19 cellular contexts compared by ENCODE assay signal in the genomic region with DNA sequence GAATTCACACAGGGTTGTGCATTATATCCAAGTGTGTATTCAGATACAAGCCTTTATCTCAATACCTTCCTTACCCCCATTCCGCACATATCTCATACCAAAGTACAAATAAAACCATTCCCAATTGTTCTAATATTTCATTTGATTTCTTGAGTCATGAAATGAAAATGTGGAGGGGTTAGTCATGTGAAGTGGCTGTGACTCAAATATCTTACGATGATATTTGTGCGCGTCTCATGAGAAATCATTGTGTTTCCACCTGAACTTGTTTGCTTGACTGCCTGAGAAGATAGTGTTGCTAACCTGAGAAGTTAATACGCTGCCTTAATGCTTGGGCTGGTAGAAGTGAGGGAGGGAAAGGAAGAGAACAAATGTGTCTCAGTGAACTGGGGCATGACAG. TPM values are rescaled to one million over a fixed set of nuclear protein-coding genes. Genes with fewer than 3 reads are reported as not detected.
DNase-seq lines count a peak whose midpoint lies in the region; ATAC-seq, FAIRE-seq and TF ChIP-seq lines count a peak whose summit lies in the region.
"Had no signal": no experiment of that assay in that cellular context is flagged by ENCODE, and none has a peak within 500 bp of the region (broad histone marks: within the 10 kb centered on the region; RNA-seq: fewer than 3 reads in every experiment).

No MANE protein-coding gene starts in this region.

- H3K4me3 ChIP-seq in mammary epithelial cell (replicated peaks in 1 of 3; ENCODE audit: insufficient read depth in 1 of 3, low read depth in 2 of 3, low read length in 3 of 3) = peak overlapping the region; percentile 24 to 38 (median 33)
- no peak overlapping the region for H3K4me3 ChIP-seq in left lung
- no peak overlapping the region for H3K4me3 ChIP-seq in HepG2 (replicated peaks in 1 of 3; ENCODE audit: insufficient read depth in 1 of 3, low read depth in 2 of 3, low read length in 3 of 3)
- H3K4me3 ChIP-seq: thoracic aorta had no signal

- H3K27me3 ChIP-seq in mammary epithelial cell (ENCODE audit: insufficient read depth, low read length) (no peaks in the 10 kb centered on the region), left lung (no peaks in the 10 kb centered on the region), HepG2 (ENCODE audit: control insufficient read depth in 1 of 2, insufficient read depth in 2 of 2, low read length in 2 of 2) (peaks cover 2 to 14% of the 10 kb centered on the region in 2 experiments; a peak in 3 of 5 replicates)

- peak; percentile 18 for DNase-seq in A172 (ENCODE audit: low spot score)
- DNase-seq in HT1080 (ENCODE audit: low read depth) = peak; percentile 67
- peak; percentile 87 for DNase-seq in mammary epithelial cell
- no peak for DNase-seq in left lung
- no peak for DNase-seq in cerebellar cortex (ENCODE audit: low spot score)
- DNase-seq in NCI-H524 (lab: John Stamatoyannopoulos, UW) = no peak
- no peak for DNase-seq in GM13977 (ENCODE audit: low spot score)
- DNase-seq in HepG2 (ENCODE audit: low spot score) = no peak
- DNase-seq: activated CD4-positive, alpha-beta T cell treated with anti-CD3 and anti-CD28 coated beads for 4 hours; CD4-positive, alpha-beta T cell; DMS53; effector CD4-positive, alpha-beta T cell; left cardiac atrium; NCI-H187; NCI-H524 treated with DMSO at 0.1 percent for 48 hours; nucleus accumbens had no signal

- ATAC-seq in left lung = peak; percentile 52
- ATAC-seq in HepG2 = no peak
- ATAC-seq: left cardiac atrium had no signal

- in situ Hi-C loops in mammary epithelial cell (cut with MboI; ENCODE audit: low sequenced_read_pairs in 2 of 2) (loop anchor here in 1 of 2 donors (10.0 kb wide), 1 partner anchor 411 kb away; no protein-coding TSS in a partner anchor), GM13977 (cut with MboI; ENCODE audit: low pct_unique_long_range_greater_than_20kb, low sequenced_read_pairs, unreplicated experiment) (loop anchor here (25.0 kb wide), 1 partner anchor 178 kb away; no protein-coding TSS in a partner anchor), HepG2 (cut with HindIII; ENCODE audit: extremely low pct_ligation_motif_present, low pct_unique_long_range_greater_than_20kb) (loop anchor here (5.0 kb wide), 2 partner anchors 33 to 93 kb away; partner anchors contain the start of gene ZYX)

- TF ChIP-seq RAD21 in HepG2 (CRISPR knock-in tag; IDR thresholded peaks at IDR 0.05) = no peak

- POLR2A ChIA-PET in HepG2 (lab: Yijun Ruan, JAX) = interaction anchor here (1.0 kb wide), 1 partner anchor 20 kb away, joined by 6 read pairs; no protein-coding TSS in a partner anchor

- H3K36me3 ChIP-seq in mammary epithelial cell (ENCODE audit: insufficient read depth, low read length) (no peaks in the 10 kb centered on the region), left lung (no peaks in the 10 kb centered on the region), HepG2 (replicated peaks in 1 of 2; ENCODE audit: control insufficient read depth in 1 of 2, insufficient read depth in 2 of 2, low read length in 2 of 2) (no peaks in the 10 kb centered on the region)
- H3K36me3 ChIP-seq: thoracic aorta had no signal

- H3K9ac ChIP-seq in mammary epithelial cell (ENCODE audit: insufficient read depth, low read length) (peak overlapping the region; percentile 73), HepG2 (ENCODE audit: insufficient read depth, low read depth, low read length) (no peak overlapping the region)

- intact Hi-C loops in mammary epithelial cell (cut with micrococcal nuclease) (loop anchor here (1.0 to 5.0 kb wide), 5 partner anchors 35 to 407 kb away; no protein-coding TSS in a partner anchor), left lung (cut with DNase I) (loop anchor here in 1 of 2 donors (5.0 kb wide), 1 partner anchor 178 kb away; no protein-coding TSS in a partner anchor), HepG2 (cut with micrococcal nuclease; ENCODE audit: unreplicated experiment) (loop anchor here (1.0 to 2.0 kb wide), 3 partner anchors 35 to 175 kb away; no protein-coding TSS in a partner anchor)

- no peak for TF ChIP-seq EP300 in HepG2 (IDR thresholded peaks at IDR 0.05; ENCODE audit: low read depth in 2 of 2, low read length in 2 of 2)
- TF ChIP-seq EP300 in HepG2 (CRISPR knock-in tag; IDR thresholded peaks at IDR 0.05; ENCODE audit: borderline replicate concordance) = no peak

- H2AFZ ChIP-seq in mammary epithelial cell (ENCODE audit: low read depth, low read length) (peak overlapping the region; percentile 65), HepG2 (ENCODE audit: low read length) (no peak overlapping the region)

- no peaks in the 10 kb centered on the region for H3K9me3 ChIP-seq in mammary epithelial cell (replicated peaks; ENCODE audit: insufficient read depth, low read length)
- peaks cover 0 to 2% of the 10 kb centered on the region in 2 donors for H3K9me3 ChIP-seq in left lung
- H3K9me3 ChIP-seq in HepG2 (ENCODE audit: low read length) = no peaks in the 10 kb centered on the region
- H3K9me3 ChIP-seq: thoracic aorta had no signal

- H4K20me1 ChIP-seq in mammary epithelial cell (ENCODE audit: insufficient read depth, low read length) = no peaks in the 10 kb centered on the region
- no peaks in the 10 kb centered on the region for H4K20me1 ChIP-seq in HepG2 (ENCODE audit: insufficient read depth, low read length)

- dilution Hi-C loops in mammary epithelial cell (cut with HindIII; ENCODE audit: low sequenced_read_pairs) = no loop called here

- no peak for FAIRE-seq in HepG2 (lab: Jason Lieb, UNC)

- TF ChIP-seq POLR2A in HepG2 (IDR thresholded peaks at IDR 0.05; ENCODE audit: insufficient read depth in 1 of 2, low read depth in 2 of 2, low read length in 2 of 2) = no peak

- H3K4me1 ChIP-seq in mammary epithelial cell (ENCODE audit: insufficient read depth, low read length) (peaks cover 33% of the 10 kb centered on the region), left lung (peaks cover 0 to 48% of the 10 kb centered on the region in 2 donors), HepG2 (ENCODE audit: insufficient read depth, low read length) (peaks cover 10% of the 10 kb centered on the region)

- BruUV-seq in mammary epithelial cell (replicated peaks; lab: Mats Ljungman, UMichigan) (no TSS peak), HepG2 (replicated peaks; lab: Mats Ljungman, UMichigan) (no TSS peak)

- H3K79me2 ChIP-seq in mammary epithelial cell (ENCODE audit: insufficient read depth, low read length) (no peaks in the 10 kb centered on the region), HepG2 (ENCODE audit: insufficient read depth, low read length) (no peaks in the 10 kb centered on the region)

- 8% methylated on average over 5 of the region's 5 CpGs for WGBS in mammary epithelial cell (ENCODE audit: low coverage, missing lambda C conversion rate)
- WGBS in HepG2 (ENCODE audit: low lambda C conversion rate) = 66% methylated on average over 5 of the region's 5 CpGs

- H3K27ac ChIP-seq in mammary epithelial cell (ENCODE audit: insufficient read depth, low read depth, low read length) (peak overlapping the region; percentile 89), left lung (peak overlapping the region in 1 of 2 donors; percentile 10), HepG2 (ENCODE audit: extremely low read length, insufficient read depth, low read length) (no peak overlapping the region)
- H3K27ac ChIP-seq: thoracic aorta had no signal

- peak overlapping the region; percentile 88 for H3K4me2 ChIP-seq in mammary epithelial cell (ENCODE audit: insufficient read depth, low read depth, low read length)
- no peak overlapping the region for H3K4me2 ChIP-seq in HepG2 (ENCODE audit: low read depth, low read length)

- CTCF ChIA-PET in mammary epithelial cell (lab: Charles Lee; ENCODE audit: low non-redundant PET) = interaction anchor here (0.7 kb wide), 1 partner anchor 20 kb away, joined by 5 read pairs; no protein-coding TSS in a partner anchor
- CTCF ChIA-PET in HepG2 (lab: Yijun Ruan, JAX; ENCODE audit: low intra/inter-chr PET ratio, low total read pairs) = interaction anchor here (1.4 to 2.6 kb wide), 2 partner anchors 36 to 176 kb away, joined by 7 to 24 read pairs; partner anchors contain the start of gene ZYX

- no peak for TF ChIP-seq CTCF in mammary epithelial cell (conservative IDR thresholded peaks at IDR 0.05 in 1 of 2, IDR thresholded peaks at IDR 0.05 in 1 of 2; ENCODE audit: extremely low read depth in 1 of 2, insufficient read depth in 1 of 2, low read depth in 1 of 2, low read length in 2 of 2)
- no peak for TF ChIP-seq CTCF in left lung (IDR thresholded peaks at IDR 0.05)
- no peak for TF ChIP-seq CTCF in GM13977 (IDR thresholded peaks at IDR 0.05; ENCODE audit: extremely low read depth, insufficient read depth, missing control alignments)
- no peak for TF ChIP-seq CTCF in HepG2 (CRISPR knock-in tag; IDR thresholded peaks at IDR 0.05)

RNA-seq across cellular contexts. Expression of gene EPHA1, which starts 7.0 kb away (rescaled TPM):
- total RNA-seq in A172 (2014; rRNA removed; shearing (Covaris generic)) = 0.03 TPM in 1 of 2 replicates, not detected in the other
- total RNA-seq in HT1080 (2014; rRNA removed; shearing (Covaris generic)) = 0.31 TPM in 1 of 2 replicates, not detected in the other
- 0.09 TPM in 1 of 2 replicates, not detected in the other for polyA plus RNA-seq in HT1080 (2015; cell fraction: cytosol; rRNA removed)
- 0.07 and 0.11 TPM in 2 replicates for polyA plus RNA-seq in HT1080 (2015; cell fraction: nucleus; rRNA removed)
- total RNA-seq in mammary epithelial cell (10 to 100 TPM; 15.2 to 27.3 TPM), left lung (10 to 100 TPM; 11.6 to 16.1 TPM), HepG2 (2016; rRNA removed; fragmentation: Illumina TruSeq; extraction: Trizol) (7.7 and 17.1 TPM in 2 replicates)
- polyA plus RNA-seq in mammary epithelial cell (21.3 TPM), HepG2 (2011; rRNA removed) (4.6 and 8.1 TPM in 2 replicates)
- polyA minus RNA-seq in mammary epithelial cell = 40.6 TPM
- total RNA-seq in HepG2 (2016; cell fraction: cytosol; rRNA removed; fragmentation: Illumina TruSeq; extraction: Trizol; ENCODE audit: low read depth) = 2.7 and 3.2 TPM in 2 replicates
- 7.0 and 14.9 TPM in 2 replicates for total RNA-seq in HepG2 (2016; cell fraction: insoluble cytoplasmic fraction; rRNA removed; fragmentation: Illumina TruSeq; extraction: Trizol)
- 5.7 and 6.3 TPM in 2 replicates for total RNA-seq in HepG2 (2016; cell fraction: membrane; rRNA removed; fragmentation: Illumina TruSeq; extraction: Trizol)
- 14.0 and 17.5 TPM in 2 replicates for total RNA-seq in HepG2 (2016; cell fraction: nucleus; rRNA removed; fragmentation: Illumina TruSeq; extraction: Trizol)
- 4.3 and 5.5 TPM in 2 replicates for polyA plus RNA-seq in HepG2 (2011; cell fraction: cytosol; rRNA removed)
- polyA plus RNA-seq in HepG2 (2011; cell fraction: nucleus; rRNA removed) = 9.8 and 14.1 TPM in 2 replicates
- polyA plus RNA-seq in HepG2 (2012) = 4.8 and 5.8 TPM in 2 replicates
- polyA plus RNA-seq in HepG2 (2016; cell fraction: cytosol; fragmentation: Illumina TruSeq; extraction: Trizol; ENCODE audit: low read depth) = 1.9 and 2.5 TPM in 2 replicates
- 4.8 and 8.3 TPM in 2 replicates for polyA plus RNA-seq in HepG2 (2016; cell fraction: insoluble cytoplasmic fraction; fragmentation: Illumina TruSeq; extraction: Trizol; ENCODE audit: low read depth)
- polyA plus RNA-seq in HepG2 (2016; cell fraction: membrane; fragmentation: Illumina TruSeq; extraction: Trizol; ENCODE audit: low read depth) = 2.9 and 3.6 TPM in 2 replicates
- 17.9 and 25.7 TPM in 2 replicates for polyA plus RNA-seq in HepG2 (2016; cell fraction: nucleus; fragmentation: Illumina TruSeq; extraction: Trizol; ENCODE audit: insufficient read depth, low read depth)
- polyA minus RNA-seq in HepG2 (2011; rRNA and poly(A)+ RNA removed; ENCODE audit: low replicate concordance) = 0.07 and 13.9 TPM in 2 replicates
- polyA minus RNA-seq in HepG2 (2011; cell fraction: cytosol; rRNA and poly(A)+ RNA removed) = 4.2 and 4.4 TPM in 2 replicates
- polyA minus RNA-seq in HepG2 (2011; cell fraction: nucleus; rRNA and poly(A)+ RNA removed) = 8.0 and 8.8 TPM in 2 replicates

RNA-seq across cellular contexts. Expression of gene TAS2R60, which starts 27.6 kb away (rescaled TPM):
- total RNA-seq in A172 (2014; rRNA removed; shearing (Covaris generic)) = not detected in 2 replicates
- total RNA-seq in HT1080 (2014; rRNA removed; shearing (Covaris generic)) = not detected in 2 replicates
- polyA plus RNA-seq in HT1080 (2015; cell fraction: cytosol; rRNA removed) = not detected in 2 replicates
- polyA plus RNA-seq in HT1080 (2015; cell fraction: nucleus; rRNA removed) = not detected in 2 replicates
- under 1 TPM in 1 of 2 donors, not detected in 1; 0.17 TPM for total RNA-seq in mammary epithelial cell
- not detected for polyA plus RNA-seq in mammary epithelial cell
- not detected for polyA minus RNA-seq in mammary epithelial cell
- not detected for total RNA-seq in left lung
- not detected in 2 replicates for total RNA-seq in HepG2 (2016; rRNA removed; fragmentation: Illumina TruSeq; extraction: Trizol)
- not detected in 2 replicates for total RNA-seq in HepG2 (2016; cell fraction: cytosol; rRNA removed; fragmentation: Illumina TruSeq; extraction: Trizol; ENCODE audit: low read depth)
- total RNA-seq in HepG2 (2016; cell fraction: insoluble cytoplasmic fraction; rRNA removed; fragmentation: Illumina TruSeq; extraction: Trizol) = not detected in 2 replicates
- not detected in 2 replicates for total RNA-seq in HepG2 (2016; cell fraction: membrane; rRNA removed; fragmentation: Illumina TruSeq; extraction: Trizol)
- total RNA-seq in HepG2 (2016; cell fraction: nucleus; rRNA removed; fragmentation: Illumina TruSeq; extraction: Trizol) = not detected in 2 replicates
- not detected in 2 replicates for polyA plus RNA-seq in HepG2 (2011; rRNA removed)
- polyA plus RNA-seq in HepG2 (2011; cell fraction: cytosol; rRNA removed) = not detected in 2 replicates
- not detected in 2 replicates for polyA plus RNA-seq in HepG2 (2011; cell fraction: nucleus; rRNA removed)
- not detected in 2 replicates for polyA plus RNA-seq in HepG2 (2012)
- not detected in 2 replicates for polyA plus RNA-seq in HepG2 (2016; cell fraction: cytosol; fragmentation: Illumina TruSeq; extraction: Trizol; ENCODE audit: low read depth)
- not detected in 2 replicates for polyA plus RNA-seq in HepG2 (2016; cell fraction: insoluble cytoplasmic fraction; fragmentation: Illumina TruSeq; extraction: Trizol; ENCODE audit: low read depth)
- not detected in 2 replicates for polyA plus RNA-seq in HepG2 (2016; cell fraction: membrane; fragmentation: Illumina TruSeq; extraction: Trizol; ENCODE audit: low read depth)
- not detected in 2 replicates for polyA plus RNA-seq in HepG2 (2016; cell fraction: nucleus; fragmentation: Illumina TruSeq; extraction: Trizol; ENCODE audit: insufficient read depth, low read depth)
- not detected in 2 replicates for polyA minus RNA-seq in HepG2 (2011; rRNA and poly(A)+ RNA removed; ENCODE audit: low replicate concordance)
- polyA minus RNA-seq in HepG2 (2011; cell fraction: cytosol; rRNA and poly(A)+ RNA removed) = not detected in 2 replicates
- not detected in 2 replicates for polyA minus RNA-seq in HepG2 (2011; cell fraction: nucleus; rRNA and poly(A)+ RNA removed)
- total RNA-seq: left cardiac atrium, mucosa of gallbladder, skeletal muscle tissue had no signal

RNA-seq across cellular contexts. Expression of gene ZYX, which starts 34.6 kb away (rescaled TPM):
- total RNA-seq in A172 (2014; rRNA removed; shearing (Covaris generic)) = 53.2 and 57.0 TPM in 2 replicates
- 98.8 and 165 TPM in 2 replicates for total RNA-seq in HT1080 (2014; rRNA removed; shearing (Covaris generic))
- 301 and 304 TPM in 2 replicates for polyA plus RNA-seq in HT1080 (2015; cell fraction: cytosol; rRNA removed)
- 170 and 171 TPM in 2 replicates for polyA plus RNA-seq in HT1080 (2015; cell fraction: nucleus; rRNA removed)
- total RNA-seq in mammary epithelial cell = 100 to 1,000 TPM in 1 of 2 donors, 10 to 100 TPM in 1; 68.3 to 295 TPM
- 83.9 TPM for polyA plus RNA-seq in mammary epithelial cell
- 277 TPM for polyA minus RNA-seq in mammary epithelial cell
- 100 to 1,000 TPM; 180 to 307 TPM for total RNA-seq in left lung
- 13.1 and 13.7 TPM in 2 replicates for total RNA-seq in HepG2 (2016; rRNA removed; fragmentation: Illumina TruSeq; extraction: Trizol)
- total RNA-seq in HepG2 (2016; cell fraction: cytosol; rRNA removed; fragmentation: Illumina TruSeq; extraction: Trizol; ENCODE audit: low read depth) = 4.5 and 5.0 TPM in 2 replicates
- total RNA-seq in HepG2 (2016; cell fraction: insoluble cytoplasmic fraction; rRNA removed; fragmentation: Illumina TruSeq; extraction: Trizol) = 13.1 and 14.8 TPM in 2 replicates
- total RNA-seq in HepG2 (2016; cell fraction: membrane; rRNA removed; fragmentation: Illumina TruSeq; extraction: Trizol) = 14.4 and 16.8 TPM in 2 replicates
- 17.7 and 17.8 TPM in 2 replicates for total RNA-seq in HepG2 (2016; cell fraction: nucleus; rRNA removed; fragmentation: Illumina TruSeq; extraction: Trizol)
- polyA plus RNA-seq in HepG2 (2011; rRNA removed) = 9.9 and 10.5 TPM in 2 replicates
- polyA plus RNA-seq in HepG2 (2011; cell fraction: cytosol; rRNA removed) = 5.3 and 6.8 TPM in 2 replicates
- polyA plus RNA-seq in HepG2 (2011; cell fraction: nucleus; rRNA removed) = 39.4 and 48.1 TPM in 2 replicates
- polyA plus RNA-seq in HepG2 (2012) = 28.9 and 45.1 TPM in 2 replicates
- polyA plus RNA-seq in HepG2 (2016; cell fraction: cytosol; fragmentation: Illumina TruSeq; extraction: Trizol; ENCODE audit: low read depth) = 21.1 and 21.6 TPM in 2 replicates
- 42.5 and 68.7 TPM in 2 replicates for polyA plus RNA-seq in HepG2 (2016; cell fraction: insoluble cytoplasmic fraction; fragmentation: Illumina TruSeq; extraction: Trizol; ENCODE audit: low read depth)
- polyA plus RNA-seq in HepG2 (2016; cell fraction: membrane; fragmentation: Illumina TruSeq; extraction: Trizol; ENCODE audit: low read depth) = 38.4 and 41.1 TPM in 2 replicates
- polyA plus RNA-seq in HepG2 (2016; cell fraction: nucleus; fragmentation: Illumina TruSeq; extraction: Trizol; ENCODE audit: insufficient read depth, low read depth) = 65.4 and 70.0 TPM in 2 replicates
- polyA minus RNA-seq in HepG2 (2011; rRNA and poly(A)+ RNA removed; ENCODE audit: low replicate concordance) = 21.6 and 35.6 TPM in 2 replicates
- polyA minus RNA-seq in HepG2 (2011; cell fraction: cytosol; rRNA and poly(A)+ RNA removed) = 17.9 and 21.7 TPM in 2 replicates
- 22.5 and 32.2 TPM in 2 replicates for polyA minus RNA-seq in HepG2 (2011; cell fraction: nucleus; rRNA and poly(A)+ RNA removed)

RNA-seq across cellular contexts. Expression of gene FAM131B, which starts 53.2 kb away (rescaled TPM):
- total RNA-seq in A172 (2014; rRNA removed; shearing (Covaris generic)) = 3.9 and 7.1 TPM in 2 replicates
- total RNA-seq in HT1080 (2014; rRNA removed; shearing (Covaris generic)) = 4.7 and 7.0 TPM in 2 replicates
- 6.6 and 7.4 TPM in 2 replicates for polyA plus RNA-seq in HT1080 (2015; cell fraction: cytosol; rRNA removed)
- 5.5 and 6.3 TPM in 2 replicates for polyA plus RNA-seq in HT1080 (2015; cell fraction: nucleus; rRNA removed)
- 1 to 10 TPM in 1 of 2 donors, under 1 TPM in 1; 0.71 to 1.5 TPM for total RNA-seq in mammary epithelial cell
- 0.58 TPM for polyA plus RNA-seq in mammary epithelial cell
- not detected for polyA minus RNA-seq in mammary epithelial cell
- total RNA-seq in left lung = 1 to 10 TPM in 1 of 2 donors, under 1 TPM in 1; 0.60 to 1.6 TPM
- total RNA-seq in HepG2 (2016; rRNA removed; fragmentation: Illumina TruSeq; extraction: Trizol) = 0.07 TPM in 1 of 2 replicates, not detected in the other
- total RNA-seq in HepG2 (2016; cell fraction: cytosol; rRNA removed; fragmentation: Illumina TruSeq; extraction: Trizol; ENCODE audit: low read depth) = not detected in 2 replicates
- total RNA-seq in HepG2 (2016; cell fraction: insoluble cytoplasmic fraction; rRNA removed; fragmentation: Illumina TruSeq; extraction: Trizol) = 0.15 TPM in 1 of 2 replicates, not detected in the other
- total RNA-seq in HepG2 (2016; cell fraction: membrane; rRNA removed; fragmentation: Illumina TruSeq; extraction: Trizol) = not detected in 2 replicates
- total RNA-seq in HepG2 (2016; cell fraction: nucleus; rRNA removed; fragmentation: Illumina TruSeq; extraction: Trizol) = not detected in 2 replicates
- not detected in 2 replicates for polyA plus RNA-seq in HepG2 (2011; rRNA removed)
- not detected in 2 replicates for polyA plus RNA-seq in HepG2 (2011; cell fraction: cytosol; rRNA removed)
- polyA plus RNA-seq in HepG2 (2011; cell fraction: nucleus; rRNA removed) = not detected in 2 replicates
- polyA plus RNA-seq in HepG2 (2012) = not detected in 2 replicates
- polyA plus RNA-seq in HepG2 (2016; cell fraction: cytosol; fragmentation: Illumina TruSeq; extraction: Trizol; ENCODE audit: low read depth) = not detected in 2 replicates
- polyA plus RNA-seq in HepG2 (2016; cell fraction: insoluble cytoplasmic fraction; fragmentation: Illumina TruSeq; extraction: Trizol; ENCODE audit: low read depth) = not detected in 2 replicates
- not detected in 2 replicates for polyA plus RNA-seq in HepG2 (2016; cell fraction: membrane; fragmentation: Illumina TruSeq; extraction: Trizol; ENCODE audit: low read depth)
- not detected in 2 replicates for polyA plus RNA-seq in HepG2 (2016; cell fraction: nucleus; fragmentation: Illumina TruSeq; extraction: Trizol; ENCODE audit: insufficient read depth, low read depth)
- polyA minus RNA-seq in HepG2 (2011; rRNA and poly(A)+ RNA removed; ENCODE audit: low replicate concordance) = 0.54 TPM in 1 of 2 replicates, not detected in the other
- not detected in 2 replicates for polyA minus RNA-seq in HepG2 (2011; cell fraction: cytosol; rRNA and poly(A)+ RNA removed)
- not detected in 2 replicates for polyA minus RNA-seq in HepG2 (2011; cell fraction: nucleus; rRNA and poly(A)+ RNA removed)

Comparison
In these comparisons a context has a peak if more than half of its experiments do, and no peak if none do; other contexts are left out.
1. DNase-seq: peak in A172 (single experiment), HT1080 (single experiment) and mammary epithelial cell (single experiment); none in left lung (0 of 2), cerebellar cortex (single experiment), NCI-H524 (0 of 2), GM13977 (single experiment) and HepG2 (single experiment).
2. H3K4me3 ChIP-seq: peak in mammary epithelial cell (3 of 3); none in left lung (0 of 2) and HepG2 (0 of 3).